In genomic region chr12:6471992-6472366, GRCh38 we compare ENCODE assay signal across 1 cellular context.
TF ChIP-seq lines count a peak whose summit lies in the region.

No MANE protein-coding gene starts in this region.

TF ChIP-seq in IMR-90, 13 proteins besides CTCF, POLR2A, EP300 and RAD21:
- TF ChIP-seq CEBPB (IDR thresholded peaks at IDR 0.05; ENCODE audit: low read depth, low read length) (0 out of 2 replicates have a peak, but pooled peaks have one; percentile 21), FOS (IDR thresholded peaks at IDR 0.05; ENCODE audit: low read depth, low read length) (no peak), BHLHE40 (IDR thresholded peaks at IDR 0.05; ENCODE audit: low read depth, low read length) (no peak), CHD1 (IDR thresholded peaks at IDR 0.05; ENCODE audit: low read depth, low read length) (no peak)
